In genomic region chr20:57680934-57681914, GRCh38 we compare ENCODE assay signal across 7 cellular contexts.
DNase-seq lines count a peak whose midpoint lies in the region; ATAC-seq lines count a peak whose summit lies in the region.

No MANE protein-coding gene starts in this region.

- ATAC-seq in GM19025 (IDR thresholded peaks at IDR 0.05; ENCODE audit: low read depth, unreplicated experiment) = peak; percentile 22
- ATAC-seq in HG03354 (IDR thresholded peaks at IDR 0.05; ENCODE audit: poor library complexity, severe bottlenecking, unreplicated experiment) = peak; percentile 7
- ATAC-seq in GM19023 (IDR thresholded peaks at IDR 0.05; ENCODE audit: unreplicated experiment) = no peak

- DNase-seq in activated naive CD4-positive, alpha-beta T cell treated with anti-CD3 and anti-CD28 coated beads, Interleukin-2, amount 50 U/mL, for 16 hours = peak; percentile 36
- DNase-seq in stimulated activated CD4-positive, alpha-beta T cell treated with anti-CD3 and anti-CD28 coated beads, Interleukin-4, amount 100 ng/mL, for 1 hour = peak; percentile 29
- no peak for DNase-seq in NCI-H1105 treated with DMSO at 0.1 percent for 48 hours (lab: John Stamatoyannopoulos, UW)
- DNase-seq in NCI-H1417 treated with DMSO at 0.1 percent for 48 hours (lab: John Stamatoyannopoulos, UW) = no peak

Comparison
In these comparisons a context has a peak if more than half of its experiments do, and no peak if none do; other contexts are left out.
1. DNase-seq: peak in activated naive CD4-positive, alpha-beta T cell treated with anti-CD3 and anti-CD28 coated beads, Interleukin-2, amount 50 U/mL, for 16 hours (single experiment) and stimulated activated CD4-positive, alpha-beta T cell treated with anti-CD3 and anti-CD28 coated beads, Interleukin-4, amount 100 ng/mL, for 1 hour (single experiment); none in NCI-H1105 treated with DMSO at 0.1 percent for 48 hours (single experiment) and NCI-H1417 treated with DMSO at 0.1 percent for 48 hours (single experiment).